ENCODE assay signal across 17 cellular contexts in the genomic region with DNA sequence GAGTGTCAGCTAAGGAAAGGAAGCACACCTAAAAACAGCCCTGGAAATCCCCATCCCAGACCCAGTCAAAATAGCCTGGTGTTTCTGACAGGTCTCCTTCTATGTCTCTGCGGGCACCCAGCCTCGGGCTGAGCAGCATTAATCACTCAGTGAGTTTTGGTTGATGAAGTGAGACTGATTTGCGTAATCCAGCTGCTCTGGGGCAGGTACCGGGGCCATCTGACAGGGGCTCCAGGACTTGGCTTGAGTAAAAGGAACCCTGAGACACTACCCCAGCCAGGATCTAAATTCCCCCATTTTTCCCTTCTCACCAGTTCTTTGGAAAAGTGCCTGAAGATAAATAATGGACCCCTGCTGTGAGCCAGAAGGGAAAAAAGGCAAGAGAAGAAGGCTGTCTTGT. TPM values are rescaled to one million over a fixed set of nuclear protein-coding genes. Genes with fewer than 3 reads are reported as not detected.
DNase-seq lines count a peak whose midpoint lies in the region; ATAC-seq and TF ChIP-seq lines count a peak whose summit lies in the region.
"Had no signal": no experiment of that assay in that cellular context is flagged by ENCODE, and none has a peak within 500 bp of the region (broad histone marks: within the 10 kb centered on the region; RNA-seq: fewer than 3 reads in every experiment).

No MANE protein-coding gene starts in this region.

- no peak for TF ChIP-seq CTCF in WERI-Rb-1 (IDR thresholded peaks at IDR 0.05; ENCODE audit: low read depth, low read length)
- TF ChIP-seq CTCF in cardiac muscle cell (IDR thresholded peaks at IDR 0.05; ENCODE audit: low read depth, low read length) = no peak
- no peak for TF ChIP-seq CTCF in nephron progenitor cell (IDR thresholded peaks at IDR 0.05)

- H3K4me3 ChIP-seq in WERI-Rb-1 (ENCODE audit: low read depth, low read length) (no peak overlapping the region; the same call in 1 of the 2 replicates), cardiac muscle cell (no peak overlapping the region)
- H3K4me3 ChIP-seq: prostate gland had no signal

- DNase-seq in HT-29 (ENCODE audit: low spot score) = peak; percentile 45
- DNase-seq in WERI-Rb-1 = peak; percentile 32
- peak in 1 of 2 donors; percentile 40 for DNase-seq in cardiac muscle cell (ENCODE audit: low read depth in 1 of 2, low spot score in 1 of 2)
- DNase-seq in nephron progenitor cell = no peak
- no peak for DNase-seq in activated CD4-positive, alpha-beta memory T cell treated with anti-CD3 and anti-CD28 coated beads for 36 hours
- no peak for DNase-seq in NCI-H2081 treated with DMSO at 0.1 percent for 48 hours (lab: John Stamatoyannopoulos, UW)
- DNase-seq: activated CD4-positive, alpha-beta T cell treated with anti-CD3 and anti-CD28 coated beads for 36 hours; activated naive CD8-positive, alpha-beta T cell treated with anti-CD3 and anti-CD28 coated beads, Interleukin-2, amount 50 U/mL, for 24 hours; activated T-cell treated with anti-CD3 and anti-CD28 coated beads, Interleukin-2, amount 50 U/mL, for 1 hour; DND-41; midbrain; NCI-H2107 had no signal

- no peak overlapping the region for H3K4me3 Mint-ChIP-seq in nephron progenitor cell
- no peak overlapping the region for H3K4me3 Mint-ChIP-seq in activated CD4-positive, alpha-beta memory T cell treated with anti-CD3 and anti-CD28 coated beads for 36 hours
- H3K4me3 Mint-ChIP-seq in stimulated activated memory B cell treated with anti-CD40 and anti-IgM and Interleukin-4, amounts not matched to agents 10 μg/mL and 1 μg/mL and 100 μg/mL, for 72 hours = no peak overlapping the region
- H3K4me3 Mint-ChIP-seq: activated CD4-positive, alpha-beta T cell treated with anti-CD3 and anti-CD28 coated beads for 36 hours; activated naive CD8-positive, alpha-beta T cell treated with anti-CD3 and anti-CD28 coated beads, Interleukin-2, amount 50 U/mL, for 24 hours; dendritic cell treated with granulocyte-macrophage colony-stimulating factor and Interleukin-4, amounts not matched to agents 40 ng/mL and 50 ng/mL, for 4 days had no signal

- H3K4me1 Mint-ChIP-seq in nephron progenitor cell = peaks cover 13% of the 10 kb centered on the region
- no peaks in the 10 kb centered on the region for H3K4me1 Mint-ChIP-seq in activated CD4-positive, alpha-beta memory T cell treated with anti-CD3 and anti-CD28 coated beads for 36 hours (ENCODE audit: low read depth)
- no peaks in the 10 kb centered on the region for H3K4me1 Mint-ChIP-seq in stimulated activated memory B cell treated with anti-CD40 and anti-IgM and Interleukin-4, amounts not matched to agents 10 μg/mL and 1 μg/mL and 100 μg/mL, for 72 hours
- H3K4me1 Mint-ChIP-seq: activated CD4-positive, alpha-beta T cell treated with anti-CD3 and anti-CD28 coated beads for 36 hours; activated naive CD8-positive, alpha-beta T cell treated with anti-CD3 and anti-CD28 coated beads, Interleukin-2, amount 50 U/mL, for 24 hours had no signal

- peaks cover 10% of the 10 kb centered on the region for H3K27me3 Mint-ChIP-seq in nephron progenitor cell (ENCODE audit: low read depth, poor library complexity)
- peaks cover 1% of the 10 kb centered on the region for H3K27me3 Mint-ChIP-seq in activated CD4-positive, alpha-beta memory T cell treated with anti-CD3 and anti-CD28 coated beads for 36 hours
- H3K27me3 Mint-ChIP-seq in stimulated activated memory B cell treated with anti-CD40 and anti-IgM and Interleukin-4, amounts not matched to agents 10 μg/mL and 1 μg/mL and 100 μg/mL, for 72 hours = no peaks in the 10 kb centered on the region
- H3K27me3 Mint-ChIP-seq: activated CD4-positive, alpha-beta T cell treated with anti-CD3 and anti-CD28 coated beads for 36 hours; dendritic cell treated with granulocyte-macrophage colony-stimulating factor and Interleukin-4, amounts not matched to agents 40 ng/mL and 50 ng/mL, for 4 days had no signal

- H3K36me3 Mint-ChIP-seq in nephron progenitor cell (ENCODE audit: low read depth) = no peaks in the 10 kb centered on the region
- H3K36me3 Mint-ChIP-seq in activated CD4-positive, alpha-beta memory T cell treated with anti-CD3 and anti-CD28 coated beads for 36 hours = no peaks in the 10 kb centered on the region
- no peaks in the 10 kb centered on the region for H3K36me3 Mint-ChIP-seq in stimulated activated memory B cell treated with anti-CD40 and anti-IgM and Interleukin-4, amounts not matched to agents 10 μg/mL and 1 μg/mL and 100 μg/mL, for 72 hours

- H3K27me3 ChIP-seq in WERI-Rb-1 (ENCODE audit: insufficient read depth, low read depth, severe bottlenecking) = no peaks in the 10 kb centered on the region
- no peaks in the 10 kb centered on the region for H3K27me3 ChIP-seq in cardiac muscle cell
- H3K27me3 ChIP-seq: Peyer's patch had no signal

- POLR2A ChIA-PET in activated CD4-positive, alpha-beta memory T cell treated with anti-CD3 and anti-CD28 coated beads for 36 hours (lab: Charles Lee) = no interaction called here

- H3K9me3 Mint-ChIP-seq in nephron progenitor cell = no peaks in the 10 kb centered on the region
- no peaks in the 10 kb centered on the region for H3K9me3 Mint-ChIP-seq in activated CD4-positive, alpha-beta memory T cell treated with anti-CD3 and anti-CD28 coated beads for 36 hours
- no peaks in the 10 kb centered on the region for H3K9me3 Mint-ChIP-seq in stimulated activated memory B cell treated with anti-CD40 and anti-IgM and Interleukin-4, amounts not matched to agents 10 μg/mL and 1 μg/mL and 100 μg/mL, for 72 hours
- H3K9me3 Mint-ChIP-seq: activated naive CD8-positive, alpha-beta T cell treated with anti-CD3 and anti-CD28 coated beads, Interleukin-2, amount 50 U/mL, for 24 hours; dendritic cell treated with granulocyte-macrophage colony-stimulating factor and Interleukin-4, amounts not matched to agents 40 ng/mL and 50 ng/mL, for 4 days had no signal

- H3K27ac ChIP-seq in WERI-Rb-1 = peak overlapping the region; percentile 10; the same call in 1 of the 2 replicates
- H3K27ac ChIP-seq in cardiac muscle cell = peak overlapping the region; percentile 91
- H3K27ac ChIP-seq: prostate gland had no signal

- H3K27ac Mint-ChIP-seq in nephron progenitor cell = peak overlapping the region; percentile 16
- no peak overlapping the region for H3K27ac Mint-ChIP-seq in activated CD4-positive, alpha-beta memory T cell treated with anti-CD3 and anti-CD28 coated beads for 36 hours
- H3K27ac Mint-ChIP-seq in stimulated activated memory B cell treated with anti-CD40 and anti-IgM and Interleukin-4, amounts not matched to agents 10 μg/mL and 1 μg/mL and 100 μg/mL, for 72 hours = no peak overlapping the region
- H3K27ac Mint-ChIP-seq: activated CD4-positive, alpha-beta T cell treated with anti-CD3 and anti-CD28 coated beads for 36 hours; activated naive CD8-positive, alpha-beta T cell treated with anti-CD3 and anti-CD28 coated beads, Interleukin-2, amount 50 U/mL, for 24 hours; dendritic cell treated with granulocyte-macrophage colony-stimulating factor and Interleukin-4, amounts not matched to agents 40 ng/mL and 50 ng/mL, for 4 days had no signal

- ATAC-seq in HG03460 (IDR thresholded peaks at IDR 0.05; ENCODE audit: unreplicated experiment) = no peak
- no peak for ATAC-seq in stimulated activated memory B cell treated with anti-CD40 and anti-IgM and Interleukin-4, amounts not matched to agents 10 μg/mL and 1 μg/mL and 100 μg/mL, for 72 hours
- ATAC-seq: activated CD4-positive, alpha-beta T cell treated with anti-CD3 and anti-CD28 coated beads for 36 hours; activated naive CD8-positive, alpha-beta T cell treated with anti-CD3 and anti-CD28 coated beads, Interleukin-2, amount 50 U/mL, for 24 hours had no signal

- H3K4me1 ChIP-seq in cardiac muscle cell (ENCODE audit: low read depth) = peaks cover 41% of the 10 kb centered on the region
- H3K4me1 ChIP-seq: prostate gland had no signal

- no peaks in the 10 kb centered on the region for H3K9me3 ChIP-seq in WERI-Rb-1 (ENCODE audit: severe bottlenecking)
- H3K9me3 ChIP-seq in cardiac muscle cell (ENCODE audit: low read depth) = no peaks in the 10 kb centered on the region
- H3K9me3 ChIP-seq: Peyer's patch, prostate gland had no signal

- CTCF ChIA-PET in activated CD4-positive, alpha-beta memory T cell treated with anti-CD3 and anti-CD28 coated beads for 36 hours (lab: Charles Lee) = no interaction called here

- intact Hi-C loops in activated CD4-positive, alpha-beta memory T cell treated with anti-CD3 and anti-CD28 coated beads for 36 hours (cut with micrococcal nuclease) = no loop called here

- no peaks in the 10 kb centered on the region for H3K36me3 ChIP-seq in WERI-Rb-1
- H3K36me3 ChIP-seq in cardiac muscle cell = no peaks in the 10 kb centered on the region
- H3K36me3 ChIP-seq: Peyer's patch, prostate gland had no signal

RNA-seq across cellular contexts. Expression of gene SLC28A3, which starts 0.6 kb away (rescaled TPM):
- total RNA-seq in HT-29 (2014; rRNA removed; shearing (Covaris generic)) = 4.5 and 4.7 TPM in 2 replicates
- total RNA-seq in cardiac muscle cell = 1.0 and 1.5 TPM in 2 replicates
- polyA plus RNA-seq in cardiac muscle cell = 0.70 and 2.1 TPM in 2 replicates
- under 1 TPM; 0.90 to 0.99 TPM for total RNA-seq in activated CD4-positive, alpha-beta memory T cell treated with anti-CD3 and anti-CD28 coated beads for 36 hours

Comparison
In these comparisons a context has a peak if more than half of its experiments do, and no peak if none do; other contexts are left out.
1. DNase-seq: peak in HT-29 (single experiment) and WERI-Rb-1 (single experiment); none in nephron progenitor cell (single experiment), activated CD4-positive, alpha-beta memory T cell treated with anti-CD3 and anti-CD28 coated beads for 36 hours (single experiment) and NCI-H2081 treated with DMSO at 0.1 percent for 48 hours (single experiment).